Comparison of ENCODE assay signal across 1 cellular context in the genomic region with DNA sequence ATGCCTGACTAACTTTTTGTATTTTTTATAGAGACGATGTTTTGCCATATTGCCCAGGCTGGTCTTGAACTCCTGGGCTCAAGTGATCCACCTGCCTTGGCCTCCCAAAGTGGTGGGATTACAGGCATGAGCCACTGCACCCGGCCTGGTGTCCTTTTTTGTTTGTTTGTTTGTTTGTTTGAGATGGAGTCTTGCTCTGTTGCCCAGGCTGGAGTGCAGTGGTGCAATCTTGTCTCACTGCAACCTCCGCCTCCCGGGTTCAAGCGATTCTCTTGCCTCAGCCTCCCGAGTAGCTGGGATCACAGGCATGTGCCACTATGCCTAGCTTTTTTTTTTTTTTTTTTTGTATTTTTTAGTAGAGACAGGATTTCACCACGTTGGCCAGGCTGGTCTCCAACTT.
TF ChIP-seq lines count a peak whose summit lies in the region.

No MANE protein-coding gene starts in this region.

TF ChIP-seq in WTC11, 78 proteins besides CTCF, POLR2A, EP300 and RAD21:
- TF ChIP-seq ZNF121 (CRISPR knock-in tag; IDR thresholded peaks at IDR 0.05) = peak; percentile 55; the same call in 1 of the 2 replicates
